10 cellular contexts compared by ENCODE assay signal in genomic region chr1:244349581-244350001, GRCh38.
DNase-seq lines count a peak whose midpoint lies in the region; ATAC-seq, FAIRE-seq and TF ChIP-seq lines count a peak whose summit lies in the region.
"Had no signal": no experiment of that assay in that cellular context is flagged by ENCODE, and none has a peak within 500 bp of the region (broad histone marks: within the 10 kb centered on the region; RNA-seq: fewer than 3 reads in every experiment).

No MANE protein-coding gene starts in this region.

- no peak for FAIRE-seq in GM12892 (lab: Jason Lieb, UNC)
- FAIRE-seq in GM12891 (lab: Jason Lieb, UNC): no peak

- no peak overlapping the region for H3K4me3 ChIP-seq in GM23338
- peak overlapping the region; percentile 46 for H3K4me3 ChIP-seq in adipocyte (ENCODE audit: low read length)

- no peaks in the 10 kb centered on the region for H3K79me2 ChIP-seq in GM23338 (replicated peaks; ENCODE audit: insufficient read depth)

- H3K9me3 Mint-ChIP-seq in CD14-positive monocyte (peaks cover 18 to 29% (median 21%) of the 10 kb centered on the region in 7 donors), GM23338 (no peaks in the 10 kb centered on the region), memory B cell (peaks cover 9% of the 10 kb centered on the region)

- no peaks in the 10 kb centered on the region for H4K20me1 ChIP-seq in GM23338 (replicated peaks; ENCODE audit: insufficient read depth)

- peak overlapping the region; percentile 54 for H3K4me2 ChIP-seq in GM23338

- peak overlapping the region; percentile 44 for H3K9ac ChIP-seq in adipocyte (ENCODE audit: low read length)

- H3K4me3 Mint-ChIP-seq in CD14-positive monocyte: peak overlapping the region; percentile 64 to 69
- H3K4me3 Mint-ChIP-seq in GM23338: no peak overlapping the region
- peak overlapping the region; percentile 85 for H3K4me3 Mint-ChIP-seq in memory B cell
- H3K4me3 Mint-ChIP-seq: activated naive CD8-positive, alpha-beta T cell treated with anti-CD3 and anti-CD28 coated beads, Interleukin-2, amount 10 ng/mL, durations not matched to agents 7 days and 5 days had no signal

- H3K9me2 ChIP-seq in GM23338 (ENCODE audit: insufficient read depth): 0 out of 2 replicates have a peak, but pooled peaks cover 5% of the 10 kb centered on the region

- H3K27me3 Mint-ChIP-seq in CD14-positive monocyte (ENCODE audit: low read depth in 3 of 3) (peaks cover 0 to 3% (median 2%) of the 10 kb centered on the region in 3 donors), GM23338 (ENCODE audit: insufficient read depth, low read depth, poor library complexity) (peaks cover 5% of the 10 kb centered on the region), memory B cell (peaks cover 2% of the 10 kb centered on the region)

- H3K36me3 Mint-ChIP-seq in CD14-positive monocyte (peaks cover 1 to 12% of the 10 kb centered on the region in 2 donors), GM23338 (ENCODE audit: low read depth) (no peaks in the 10 kb centered on the region; the same call in 2 of the 3 replicates), memory B cell (peaks cover 8% of the 10 kb centered on the region)

- peak overlapping the region; percentile 63; the same call in 1 of the 2 replicates for H2AFZ ChIP-seq in GM23338

- TF ChIP-seq CTCF in CD14-positive monocyte (IDR thresholded peaks at IDR 0.05): no peak
- TF ChIP-seq CTCF in GM23338 (conservative IDR thresholded peaks at IDR 0.05; ENCODE audit: low read depth in 2 of 2): no peak

- H3K36me3 ChIP-seq in GM23338 (ENCODE audit: insufficient read depth): no peaks in the 10 kb centered on the region
- no peaks in the 10 kb centered on the region for H3K36me3 ChIP-seq in adipocyte (ENCODE audit: control insufficient read depth, insufficient read depth, low read length, severe bottlenecking)

- intact Hi-C loops in CD14-positive monocyte (cut with micrococcal nuclease): loop anchor here in 1 of 2 donors (5.0 kb wide), 1 partner anchor 32 kb away; no protein-coding TSS in a partner anchor

- H3K4me1 Mint-ChIP-seq in CD14-positive monocyte (peaks cover 42% of the 10 kb centered on the region), GM23338 (peaks cover 47% of the 10 kb centered on the region), memory B cell (peaks cover 24% of the 10 kb centered on the region)
- H3K4me1 Mint-ChIP-seq: activated naive CD8-positive, alpha-beta T cell treated with anti-CD3 and anti-CD28 coated beads, Interleukin-2, amount 10 ng/mL, durations not matched to agents 7 days and 5 days had no signal

- H3K27ac Mint-ChIP-seq in CD14-positive monocyte (peak overlapping the region; percentile 37 to 90 (median 78)), GM23338 (no peak overlapping the region), memory B cell (no peak overlapping the region)
- H3K27ac Mint-ChIP-seq: activated naive CD8-positive, alpha-beta T cell treated with anti-CD3 and anti-CD28 coated beads, Interleukin-2, amount 10 ng/mL, durations not matched to agents 7 days and 5 days had no signal

- H3K27ac ChIP-seq in GM23338 (ENCODE audit: low read depth): peak overlapping the region; percentile 70; the same call in 1 of the 2 replicates

- TF ChIP-seq POLR2A in GM12892 (IDR thresholded peaks at IDR 0.05; ENCODE audit: low read depth, low read length): no peak
- TF ChIP-seq POLR2A in GM12891 (IDR thresholded peaks at IDR 0.05; ENCODE audit: low read depth, low read length): no peak

- DNase-seq in CD14-positive monocyte (ENCODE audit: low spot score) (no peak), GM23338 (ENCODE audit: low spot score) (no peak), adipocyte (ENCODE audit: low read depth) (peak; percentile 48), memory B cell (ENCODE audit: low spot score in 2 of 2) (no peak), GM12892 (ENCODE audit: insufficient read length) (no peak), kidney tubule cell (ENCODE audit: low spot score) (no peak), SK-N-DZ (ENCODE audit: low spot score) (no peak), GM12891 (ENCODE audit: insufficient read length, low spot score) (no peak)
- DNase-seq: activated naive CD8-positive, alpha-beta T cell treated with anti-CD3 and anti-CD28 coated beads, Interleukin-2, amount 10 ng/mL, durations not matched to agents 7 days and 5 days; erythroblast had no signal

- H3K4me1 ChIP-seq in GM23338 (ENCODE audit: insufficient read depth): peaks cover 49% of the 10 kb centered on the region
- peaks cover 41% of the 10 kb centered on the region for H3K4me1 ChIP-seq in adipocyte (ENCODE audit: control insufficient read depth, insufficient read depth, low read length)

- peaks cover 6% of the 10 kb centered on the region; the same call in 1 of the 2 replicates for H3F3A ChIP-seq in GM23338 (replicated peaks; ENCODE audit: low read depth)

- no peaks in the 10 kb centered on the region for H3K9me3 ChIP-seq in adipocyte (ENCODE audit: control insufficient read depth, low read length)

- ATAC-seq in GM23338 (no peak), memory B cell (ENCODE audit: low read depth) (no peak)

- H3K27me3 ChIP-seq in GM23338 (ENCODE audit: insufficient read depth) (no peaks in the 10 kb centered on the region), adipocyte (replicated peaks; ENCODE audit: control insufficient read depth, insufficient read depth, low read length) (no peaks in the 10 kb centered on the region)

TF ChIP-seq in GM23338, 12 proteins besides CTCF, POLR2A, EP300 and RAD21:
- TF ChIP-seq STAT1 (IDR thresholded peaks at IDR 0.05; ENCODE audit: unreplicated experiment) (no peak), CREB1 (CRISPR knock-in tag; IDR thresholded peaks at IDR 0.05; ENCODE audit: low read depth) (no peak), ETS1 (IDR thresholded peaks at IDR 0.05) (no peak)

TF ChIP-seq in GM12891, 5 proteins besides CTCF, POLR2A, EP300 and RAD21:
- TF ChIP-seq PAX5 (IDR thresholded peaks at IDR 0.05; ENCODE audit: insufficient read depth, low read length, severe bottlenecking) (no peak), POU2F2 (IDR thresholded peaks at IDR 0.05; ENCODE audit: low read depth, low read length) (no peak), SPI1 (IDR thresholded peaks at IDR 0.05; ENCODE audit: low read depth, low read length) (no peak), POLR2AphosphoS5 (IDR thresholded peaks at IDR 0.05; ENCODE audit: low read depth, low read length) (no peak), TAF1 (IDR thresholded peaks at IDR 0.05; ENCODE audit: low read depth, low read length) (no peak)

Comparison
In these comparisons a context has a peak if more than half of its experiments do, and no peak if none do; other contexts are left out.
1. H3K27ac Mint-ChIP-seq: peak in CD14-positive monocyte (7 of 7); none in GM23338 (single experiment) and memory B cell (single experiment).